In genomic region chr11:100956321-100956720, GRCh38 we compare ENCODE assay signal across 18 cellular contexts.
A peak's percentile ranks its signal among the peaks of the same experiment; 100 is the strongest.
DNase-seq lines count a peak whose midpoint lies in the region; ATAC-seq and TF ChIP-seq lines count a peak whose summit lies in the region.
"Had no signal": no experiment of that assay in that cellular context is flagged by ENCODE, and none has a peak within 500 bp of the region (broad histone marks: within the 10 kb centered on the region; RNA-seq: fewer than 3 reads in every experiment).

No MANE protein-coding gene starts in this region.

- H3K9ac ChIP-seq in HUES64 (ENCODE audit: low read depth, low read length): no peak overlapping the region
- H3K9ac ChIP-seq in neural cell (ENCODE audit: low read length): no peak overlapping the region
- H3K9ac ChIP-seq: BLaER1 had no signal

- no peaks in the 10 kb centered on the region for H3K9me3 Mint-ChIP-seq in GM23338
- H3K9me3 Mint-ChIP-seq: CD8-positive, alpha-beta T cell; HFFc6 had no signal

- H3K27ac Mint-ChIP-seq in GM23338: no peak overlapping the region; the same call in 1 of the 2 replicates
- H3K27ac Mint-ChIP-seq: B cell; CD4-positive, CD25-positive, alpha-beta regulatory T cell; CD8-positive, alpha-beta T cell; HFFc6 had no signal

- H3K4me3 ChIP-seq in GM23338 (no peak overlapping the region), HUES64 (ENCODE audit: low read length) (no peak overlapping the region), neural cell (ENCODE audit: low read length) (no peak overlapping the region), adrenal gland (no peak overlapping the region)
- H3K4me3 ChIP-seq: BLaER1, HAP-1 had no signal

- H3K36me3 ChIP-seq in GM23338 (ENCODE audit: insufficient read depth): no peaks in the 10 kb centered on the region
- 0 out of 2 replicates have a peak, but pooled peaks cover 6% of the 10 kb centered on the region for H3K36me3 ChIP-seq in HUES64 (ENCODE audit: insufficient read depth, low read length)
- no peaks in the 10 kb centered on the region for H3K36me3 ChIP-seq in neural cell (ENCODE audit: insufficient read depth, low read length)
- no peaks in the 10 kb centered on the region for H3K36me3 ChIP-seq in adrenal gland (replicated peaks in 1 of 2)
- H3K36me3 ChIP-seq: BLaER1, HAP-1 had no signal

- no peak for ATAC-seq in GM23338
- ATAC-seq: CD8-positive, alpha-beta T cell had no signal

- H3K9me3 ChIP-seq in HUES64 (ENCODE audit: insufficient read depth, low read depth, low read length): no peaks in the 10 kb centered on the region
- H3K9me3 ChIP-seq in neural cell (ENCODE audit: low read length): no peaks in the 10 kb centered on the region
- H3K9me3 ChIP-seq in adrenal gland (replicated peaks in 1 of 3): no peaks in the 10 kb centered on the region
- H3K9me3 ChIP-seq: BLaER1, Caco-2, HAP-1 had no signal

- no peak overlapping the region for H3K4me3 Mint-ChIP-seq in GM23338
- H3K4me3 Mint-ChIP-seq: B cell; CD4-positive, CD25-positive, alpha-beta regulatory T cell; CD8-positive, alpha-beta T cell; HFFc6 had no signal

- no peak for DNase-seq in GM23338 (ENCODE audit: low spot score)
- DNase-seq in OCI-M1 (lab: John Stamatoyannopoulos, UW): peak; percentile 25
- no peak for DNase-seq in activated CD4-positive, alpha-beta T cell treated with anti-CD3 and anti-CD28 coated beads for 1 hour
- DNase-seq in A172 (ENCODE audit: low spot score): no peak
- DNase-seq in adrenal gland: no peak
- DNase-seq: Caco-2; CD4-positive, CD25-positive, alpha-beta regulatory T cell; CD8-positive, alpha-beta T cell; DMS153; DND-41; GOT3; HFFc6 had no signal

- H2AFZ ChIP-seq in GM23338 (no peak overlapping the region), neural cell (ENCODE audit: low read depth, low read length) (no peak overlapping the region)

- H3K27ac ChIP-seq in GM23338 (ENCODE audit: low read depth): no peak overlapping the region; the same call in 1 of the 2 replicates
- peak overlapping the region; percentile 18; the same call in 1 of the 2 replicates for H3K27ac ChIP-seq in HUES64 (ENCODE audit: low read depth, low read length)
- H3K27ac ChIP-seq in neural cell (ENCODE audit: low read length): peak overlapping the region; percentile 4
- H3K27ac ChIP-seq in adrenal gland: no peak overlapping the region
- H3K27ac ChIP-seq: BLaER1, C4-2B had no signal

- H3K36me3 Mint-ChIP-seq in GM23338 (ENCODE audit: low read depth): no peaks in the 10 kb centered on the region; the same call in 2 of the 3 replicates
- H3K36me3 Mint-ChIP-seq: CD4-positive, CD25-positive, alpha-beta regulatory T cell; CD8-positive, alpha-beta T cell had no signal

- TF ChIP-seq CTCF in GM23338 (conservative IDR thresholded peaks at IDR 0.05; ENCODE audit: low read depth in 2 of 2) (no peak), neural cell (IDR thresholded peaks at IDR 0.05; ENCODE audit: poor library complexity, severe bottlenecking) (no peak), adrenal gland (IDR thresholded peaks at IDR 0.05) (no peak)

- H3K4me2 ChIP-seq in GM23338 (peak overlapping the region; percentile 15), neural cell (ENCODE audit: low read length) (no peak overlapping the region)
- H3K4me2 ChIP-seq: BLaER1 had no signal

- H3K27me3 ChIP-seq in GM23338 (ENCODE audit: insufficient read depth): no peaks in the 10 kb centered on the region
- H3K27me3 ChIP-seq in HUES64 (ENCODE audit: insufficient read depth, low read length): no peaks in the 10 kb centered on the region
- no peaks in the 10 kb centered on the region for H3K27me3 ChIP-seq in neural cell (ENCODE audit: insufficient read depth, low read depth, low read length)
- no peaks in the 10 kb centered on the region for H3K27me3 ChIP-seq in adrenal gland
- H3K27me3 ChIP-seq: BLaER1 had no signal

- H3K27me3 Mint-ChIP-seq in GM23338 (ENCODE audit: insufficient read depth, low read depth, poor library complexity): no peaks in the 10 kb centered on the region
- H3K27me3 Mint-ChIP-seq: B cell; CD4-positive, CD25-positive, alpha-beta regulatory T cell had no signal

- H3K9me2 ChIP-seq in GM23338 (ENCODE audit: insufficient read depth) (no peaks in the 10 kb centered on the region), neural cell (ENCODE audit: insufficient read depth, low read length) (no peaks in the 10 kb centered on the region)

- H3K4me1 ChIP-seq in GM23338 (ENCODE audit: insufficient read depth) (peaks cover 25% of the 10 kb centered on the region), HUES64 (ENCODE audit: insufficient read depth, low read length) (peaks cover 26% of the 10 kb centered on the region), adrenal gland (replicated peaks in 1 of 2) (no peaks in the 10 kb centered on the region)
- H3K4me1 ChIP-seq: BLaER1, Caco-2 had no signal

- TF ChIP-seq POLR2A in adrenal gland (IDR thresholded peaks at IDR 0.05): no peak

- no peaks in the 10 kb centered on the region for H4K20me1 ChIP-seq in GM23338 (replicated peaks; ENCODE audit: insufficient read depth)
- H4K20me1 ChIP-seq in neural cell (ENCODE audit: insufficient read depth): no peaks in the 10 kb centered on the region
- H4K20me1 ChIP-seq: BLaER1 had no signal

- peak; percentile 53 for TF ChIP-seq EP300 in neural cell (conservative IDR thresholded peaks at IDR 0.05; ENCODE audit: poor library complexity, severe bottlenecking)

- no peaks in the 10 kb centered on the region for H3F3A ChIP-seq in GM23338 (replicated peaks; ENCODE audit: low read depth)
- H3F3A ChIP-seq in neural cell (ENCODE audit: insufficient read depth, low read length, poor library complexity, severe bottlenecking): no peaks in the 10 kb centered on the region

- intact Hi-C loops in adrenal gland (cut with DNase I): no loop called here

- no peaks in the 10 kb centered on the region for H3K79me2 ChIP-seq in GM23338 (replicated peaks; ENCODE audit: insufficient read depth)
- no peaks in the 10 kb centered on the region for H3K79me2 ChIP-seq in neural cell (replicated peaks; ENCODE audit: insufficient read depth, low read length)

- no peak for TF ChIP-seq RAD21 in neural cell (conservative IDR thresholded peaks at IDR 0.05)

- peaks cover 25% of the 10 kb centered on the region for H3K4me1 Mint-ChIP-seq in GM23338
- H3K4me1 Mint-ChIP-seq: CD4-positive, CD25-positive, alpha-beta regulatory T cell had no signal

TF ChIP-seq in GM23338, 12 proteins besides CTCF, POLR2A, EP300 and RAD21 (continues in another document):
- TF ChIP-seq POLR2AphosphoS5 (IDR thresholded peaks at IDR 0.05; ENCODE audit: low read depth) (no peak), NANOG (IDR thresholded peaks at IDR 0.05; ENCODE audit: borderline replicate concordance) (no peak), REST (IDR thresholded peaks at IDR 0.05; ENCODE audit: unreplicated experiment) (no peak)

TF ChIP-seq in neural cell, 6 proteins besides CTCF, POLR2A, EP300 and RAD21:
- TF ChIP-seq EZH2 (IDR thresholded peaks at IDR 0.05; ENCODE audit: borderline replicate concordance, insufficient read depth, low read length, poor library complexity, severe bottlenecking) (no peak), POLR2AphosphoS5 (IDR thresholded peaks at IDR 0.05) (peak; percentile 37)

Comparison
In these comparisons a context has a peak if more than half of its experiments do, and no peak if none do; other contexts are left out.
1. H3K27ac ChIP-seq: peak in HUES64 (single experiment) and neural cell (single experiment); none in GM23338 (single experiment) and adrenal gland (0 of 5).